In genomic region chr7:51262796-51263519, GRCh38 we compare ENCODE assay signal across 17 cellular contexts. TPM values are rescaled to one million over a fixed set of nuclear protein-coding genes. Genes with fewer than 3 reads are reported as not detected.
DNase-seq lines count a peak whose midpoint lies in the region; ATAC-seq, FAIRE-seq and TF ChIP-seq lines count a peak whose summit lies in the region.
"Had no signal": no experiment of that assay in that cellular context is flagged by ENCODE, and none has a peak within 500 bp of the region (broad histone marks: within the 10 kb centered on the region; RNA-seq: fewer than 3 reads in every experiment).

No MANE protein-coding gene starts in this region.

- no peak overlapping the region for H3K4me2 ChIP-seq in H9 (ENCODE audit: insufficient read depth, insufficient read length, low read length)

- no peak overlapping the region for H2AFZ ChIP-seq in H9 (ENCODE audit: low read length)

- no peaks in the 10 kb centered on the region for H3K27me3 Mint-ChIP-seq in H9 (ENCODE audit: low read depth)
- H3K27me3 Mint-ChIP-seq in WTC11 (ENCODE audit: low read depth), result no peaks in the 10 kb centered on the region
- H3K27me3 Mint-ChIP-seq: activated CD8-positive, alpha-beta memory T cell treated with anti-CD3 and anti-CD28 coated beads, Interleukin-2, amount 10 ng/mL, durations not matched to agents 7 days and 5 days; IgD-negative memory B cell had no signal

- no peak overlapping the region for H3K56ac ChIP-seq in H9 (ENCODE audit: insufficient read length, low read depth, low read length)

- no peaks in the 10 kb centered on the region for H3K9me3 Mint-ChIP-seq in H9
- 0 out of 2 replicates have a peak, but pooled peaks cover 2% of the 10 kb centered on the region for H3K9me3 Mint-ChIP-seq in WTC11
- H3K9me3 Mint-ChIP-seq: central memory CD8-positive, alpha-beta T cell; stimulated activated naive CD8-positive, alpha-beta T cell treated with anti-CD3 and anti-CD28 coated beads, Interleukin-15, Interleukin-2, amounts not matched to agents 100 ng/mL and 50 ng/mL, for 24 hours had no signal

- H2BK20ac ChIP-seq in H9 (ENCODE audit: low read depth, low read length, poor library complexity, severe bottlenecking), result no peak overlapping the region

- H4K91ac ChIP-seq in H9 (ENCODE audit: insufficient read length, low read depth, low read length), result no peak overlapping the region

- no peak overlapping the region for H3K18ac ChIP-seq in H9 (ENCODE audit: insufficient read length, low read depth, low read length)

- no peak overlapping the region for H4K5ac ChIP-seq in H9 (ENCODE audit: insufficient read length, low read depth, low read length)

- no peak for TF ChIP-seq CTCF in H9 (conservative IDR thresholded peaks at IDR 0.05)
- TF ChIP-seq CTCF in WTC11 (IDR thresholded peaks at IDR 0.05), result no peak
- TF ChIP-seq CTCF in D721Med (IDR thresholded peaks at IDR 0.05; ENCODE audit: insufficient read depth, missing control alignments), result no peak

- FAIRE-seq in small intestine (lab: Jason Lieb, UNC) (no peak), D721Med (lab: Jason Lieb, UNC) (no peak)

- H3K36me3 ChIP-seq in small intestine (ENCODE audit: control insufficient read depth in 2 of 2, insufficient read depth in 2 of 2, low read length in 2 of 2), result no peaks in the 10 kb centered on the region
- H3K36me3 ChIP-seq in HAP-1 (replicated peaks), result no peaks in the 10 kb centered on the region

- H3K23me2 ChIP-seq in H9 (ENCODE audit: insufficient read length, low read depth, low read length, poor library complexity, severe bottlenecking), result no peaks in the 10 kb centered on the region

- no peak overlapping the region for H3T11ph ChIP-seq in H9 (ENCODE audit: low read length)

- H3K14ac ChIP-seq in H9 (ENCODE audit: insufficient read depth, low read length), result peak overlapping the region; percentile 20; the same call in 1 of the 2 replicates

- H2BK120ac ChIP-seq in H9 (ENCODE audit: low read depth, low read length, poor library complexity, severe bottlenecking), result no peak overlapping the region

- no peaks in the 10 kb centered on the region for H3K27me3 ChIP-seq in H9 (ENCODE audit: insufficient read depth, low read length)
- no peaks in the 10 kb centered on the region for H3K27me3 ChIP-seq in small intestine (ENCODE audit: control insufficient read depth in 2 of 2, insufficient read depth in 2 of 2, low read length in 2 of 2)
- no peaks in the 10 kb centered on the region for H3K27me3 ChIP-seq in HAP-1 (ENCODE audit: low read depth)

- H3K23ac ChIP-seq in H9 (ENCODE audit: insufficient read length, low read depth, low read length), result no peak overlapping the region

- peak overlapping the region in 1 of 3 experiments; percentile 43; a peak in 3 of 7 replicates for H3K27ac Mint-ChIP-seq in H9
- H3K27ac Mint-ChIP-seq in WTC11, result peak overlapping the region; percentile 79; the same call in 1 of the 2 replicates
- H3K27ac Mint-ChIP-seq: activated CD8-positive, alpha-beta memory T cell treated with anti-CD3 and anti-CD28 coated beads, Interleukin-2, amount 10 ng/mL, durations not matched to agents 7 days and 5 days; IgD-negative memory B cell; stimulated activated naive CD8-positive, alpha-beta T cell treated with anti-CD3 and anti-CD28 coated beads, Interleukin-15, Interleukin-2, amounts not matched to agents 100 ng/mL and 50 ng/mL, for 24 hours had no signal

- H2BK5ac ChIP-seq in H9 (ENCODE audit: insufficient read length, low read length), result no peak overlapping the region

- no peak overlapping the region for H3K9ac ChIP-seq in H9 (ENCODE audit: extremely low read depth, insufficient read length, low read length)

- H3K4ac ChIP-seq in H9 (ENCODE audit: low read depth, low read length), result no peak overlapping the region

- H2BK15ac ChIP-seq in H9 (ENCODE audit: low read depth, low read length), result no peak overlapping the region

- no peak overlapping the region for H3K27ac ChIP-seq in H9 (ENCODE audit: insufficient read length, low read depth, low read length)
- H3K27ac ChIP-seq in small intestine (ENCODE audit: low read depth in 1 of 2, low read length in 1 of 2), result peak overlapping the region; percentile 1 to 55

- CTCF ChIA-PET in WTC11 (lab: Charles Lee), result interaction anchor here (1.1 to 2.8 kb wide), 3 partner anchors 13 to 104 kb away, joined by 3 to 11 read pairs (median 3); no protein-coding TSS in a partner anchor

- H2BK12ac ChIP-seq in H9 (ENCODE audit: insufficient read length, low read depth, low read length), result no peak overlapping the region

- no peaks in the 10 kb centered on the region for H3K4me1 ChIP-seq in H9 (ENCODE audit: insufficient read depth, low read length)
- H3K4me1 ChIP-seq in small intestine (ENCODE audit: control insufficient read depth in 2 of 2, insufficient read depth in 1 of 2, low read depth in 1 of 2, low read length in 1 of 2), result peaks cover 5 to 21% of the 10 kb centered on the region in 2 donors
- no peaks in the 10 kb centered on the region for H3K4me1 ChIP-seq in HAP-1

- ATAC-seq in WTC11 (no peak), HG03095 (IDR thresholded peaks at IDR 0.05; ENCODE audit: unreplicated experiment) (no peak)
- ATAC-seq: activated CD8-positive, alpha-beta memory T cell treated with anti-CD3 and anti-CD28 coated beads, Interleukin-2, amount 10 ng/mL, durations not matched to agents 7 days and 5 days had no signal

- no peak overlapping the region for H2AK5ac ChIP-seq in H9 (ENCODE audit: insufficient read length, low read length)

- H3K79me2 ChIP-seq in H9 (ENCODE audit: insufficient read depth, low read length), result peaks cover 3% of the 10 kb centered on the region; the same call in 1 of the 2 replicates

- H3K36me3 Mint-ChIP-seq in H9 (ENCODE audit: insufficient read depth in 1 of 3, low read depth in 3 of 3), result no peaks in the 10 kb centered on the region
- H3K36me3 Mint-ChIP-seq in WTC11, result no peaks in the 10 kb centered on the region
- H3K36me3 Mint-ChIP-seq: activated CD8-positive, alpha-beta memory T cell treated with anti-CD3 and anti-CD28 coated beads, Interleukin-2, amount 10 ng/mL, durations not matched to agents 7 days and 5 days; CD8-positive, alpha-beta memory T cell; IgD-negative memory B cell had no signal

- H4K20me1 ChIP-seq in H9 (ENCODE audit: control insufficient read depth, insufficient read depth, insufficient read length), result no peaks in the 10 kb centered on the region

- peaks cover 30 to 37% of the 10 kb centered on the region in 2 experiments for H3K4me1 Mint-ChIP-seq in H9
- peaks cover 31% of the 10 kb centered on the region for H3K4me1 Mint-ChIP-seq in WTC11
- H3K4me1 Mint-ChIP-seq: activated CD8-positive, alpha-beta memory T cell treated with anti-CD3 and anti-CD28 coated beads, Interleukin-2, amount 10 ng/mL, durations not matched to agents 7 days and 5 days; CD8-positive, alpha-beta memory T cell; central memory CD8-positive, alpha-beta T cell; IgD-negative memory B cell had no signal

- no CpG with 5 or more reads among the region's 12 CpGs for WGBS in H9 (ENCODE audit: extremely low coverage, insufficient read length, low lambda C conversion rate)
- 68 to 80% (median 77%) methylated on average over 12 of the region's 12 CpGs for WGBS in small intestine, 3 donors

- in situ Hi-C loops in HAP-1 (cut with MboI; ENCODE audit: low sequenced_read_pairs), result no loop called here

- H3K4me3 ChIP-seq in small intestine (ENCODE audit: low read depth in 1 of 2, low read length in 2 of 2) (no peak overlapping the region), HAP-1 (no peak overlapping the region)

- no peak for DNase-seq in H9
- no peak for DNase-seq in WTC11 (ENCODE audit: low spot score)
- peak; percentile 41 for DNase-seq in left kidney (ENCODE audit: low read depth, low spot score)
- no peak for DNase-seq in small intestine
- DNase-seq in HAP-1 (ENCODE audit: low spot score in 2 of 2), result no peak
- no peak for DNase-seq in NCI-H345 treated with DMSO at 0.1 percent for 48 hours (lab: John Stamatoyannopoulos, UW; ENCODE audit: unreplicated experiment)
- no peak for DNase-seq in D721Med (ENCODE audit: insufficient read length, low spot score)
- DNase-seq: activated CD4-positive, alpha-beta T cell treated with anti-CD3 and anti-CD28 coated beads for 1 hour; activated CD8-positive, alpha-beta memory T cell treated with anti-CD3 and anti-CD28 coated beads, Interleukin-2, amount 10 ng/mL, durations not matched to agents 7 days and 5 days; CD8-positive, alpha-beta memory T cell; foreskin fibroblast; stimulated activated CD4-positive, alpha-beta T cell treated with anti-CD3 and anti-CD28 coated beads, Interleukin-15, amount 100 ng/mL, for 24 hours; T-helper 9 cell had no signal

- H3K4me3 Mint-ChIP-seq in H9 (no peak overlapping the region), WTC11 (no peak overlapping the region)
- H3K4me3 Mint-ChIP-seq: activated CD8-positive, alpha-beta memory T cell treated with anti-CD3 and anti-CD28 coated beads, Interleukin-2, amount 10 ng/mL, durations not matched to agents 7 days and 5 days; central memory CD8-positive, alpha-beta T cell; stimulated activated naive CD8-positive, alpha-beta T cell treated with anti-CD3 and anti-CD28 coated beads, Interleukin-15, Interleukin-2, amounts not matched to agents 100 ng/mL and 50 ng/mL, for 24 hours had no signal

- peaks cover 4% of the 10 kb centered on the region for H3K79me1 ChIP-seq in H9 (ENCODE audit: insufficient read depth, low read depth, low read length, poor library complexity, severe bottlenecking)

- H3K9me3 ChIP-seq in H9 (ENCODE audit: control insufficient read depth, low read depth, low read length) (no peaks in the 10 kb centered on the region), small intestine (ENCODE audit: control insufficient read depth, low read depth) (no peaks in the 10 kb centered on the region), HAP-1 (no peaks in the 10 kb centered on the region)

- H4K8ac ChIP-seq in H9 (replicated peaks; ENCODE audit: insufficient read length, low read depth, low read length), result no peak overlapping the region

- POLR2A ChIA-PET in WTC11 (lab: Charles Lee), result no interaction called here

TF ChIP-seq in WTC11, 78 proteins besides CTCF, POLR2A, EP300 and RAD21:
- TF ChIP-seq GTF2I (CRISPR knock-in tag; conservative IDR thresholded peaks at IDR 0.05) (no peak), USF1 (CRISPR knock-in tag; IDR thresholded peaks at IDR 0.05) (no peak)

RNA-seq across cellular contexts. Expression of gene COBL, which starts 53.7 kb away (rescaled TPM):
- total RNA-seq in H9 (2021) (52.3 and 52.7 TPM in 2 replicates), WTC11 (2021) (36.5 to 49.8 TPM (median 48.1 TPM) in 3 replicates)
- 10 to 100 TPM in 2 of 3 donors, 1 to 10 TPM in 1; 8.4 to 34.2 (median 30.8) TPM for polyA plus RNA-seq in small intestine
- total RNA-seq: activated CD8-positive, alpha-beta memory T cell treated with anti-CD3 and anti-CD28 coated beads, Interleukin-2, amount 10 ng/mL, durations not matched to agents 7 days and 5 days; CD8-positive, alpha-beta memory T cell had no signal
- polyA plus RNA-seq: CD8-positive, alpha-beta memory T cell; IgD-negative memory B cell had no signal
